Comparison of ENCODE assay signal across 22 cellular contexts in the genomic region with DNA sequence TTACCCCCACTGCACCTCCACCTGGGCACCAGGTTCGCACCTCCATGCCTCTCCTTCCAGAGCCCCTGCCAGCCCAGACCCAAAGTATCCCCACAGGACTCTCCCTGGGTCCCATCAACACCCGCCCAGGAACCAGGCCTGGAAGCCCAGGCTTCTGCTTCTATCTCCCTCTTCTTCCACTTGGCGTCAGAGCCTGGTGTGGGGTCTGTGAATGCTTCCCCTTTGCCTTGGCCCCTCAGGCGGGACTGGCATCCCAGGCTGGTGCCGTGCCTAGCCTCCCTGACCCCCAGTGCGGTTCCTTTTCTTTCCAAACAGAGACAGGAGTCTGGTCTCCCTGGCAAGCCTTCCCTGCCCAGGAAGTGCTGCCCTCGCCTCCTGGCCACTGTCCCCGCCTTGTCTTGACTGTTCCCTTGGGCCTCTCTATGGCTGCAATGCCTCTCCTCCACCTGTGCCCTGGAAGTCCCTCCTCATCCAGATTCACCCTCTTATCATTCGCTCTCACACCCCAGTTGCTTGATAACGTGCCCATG.
"Had no signal": no experiment of that assay in that cellular context is flagged by ENCODE, and none has a peak within 500 bp of the region (broad histone marks: within the 10 kb centered on the region; RNA-seq: fewer than 3 reads in every experiment).

No MANE protein-coding gene starts in this region.

- H2AFZ ChIP-seq: PC-9 had no signal

- H3K27me3 Mint-ChIP-seq: activated naive CD8-positive, alpha-beta T cell treated with anti-CD3 and anti-CD28 coated beads for 36 hours had no signal

- H3K27ac Mint-ChIP-seq: activated naive CD4-positive, alpha-beta T cell treated with anti-CD3 and anti-CD28 coated beads, Interleukin-2, amount 10 ng/mL, durations not matched to agents 7 days and 5 days; activated naive CD8-positive, alpha-beta T cell treated with anti-CD3 and anti-CD28 coated beads for 36 hours; activated T-helper 2 cell treated with anti-CD3 and anti-CD28 coated beads, Interferon-gamma antibody, Interleukin-2, Interleukin-4, amounts not matched to agents 10 μg/mL and 5 μg/mL and 100 μg/mL, durations not matched to agents 14 hours and 24 hours and 36 hours; IgD-negative memory B cell; T-helper 1 cell treated with Interleukin-12 subunit alpha and Interleukin-12 subunit beta and Interleukin-4 antibody, amounts not matched to agents 30 μg/mL and 1 μg/mL, for 36 hours; WTC11 had no signal

- H3K4me1 ChIP-seq: breast epithelium had no signal

- H3K9me3 Mint-ChIP-seq: activated naive CD4-positive, alpha-beta T cell treated with anti-CD3 and anti-CD28 coated beads, Interleukin-2, amount 10 ng/mL, durations not matched to agents 7 days and 5 days; activated naive CD8-positive, alpha-beta T cell treated with anti-CD3 and anti-CD28 coated beads for 36 hours; activated T-cell treated with anti-CD3 and anti-CD28 coated beads, Interleukin-2, amount 50 U/mL, for 4 hours; activated T-helper 2 cell treated with anti-CD3 and anti-CD28 coated beads, Interferon-gamma antibody, Interleukin-2, Interleukin-4, amounts not matched to agents 10 μg/mL and 5 μg/mL and 100 μg/mL, durations not matched to agents 14 hours and 24 hours and 36 hours; IgD-negative memory B cell; T-helper 1 cell treated with Interleukin-12 subunit alpha and Interleukin-12 subunit beta and Interleukin-4 antibody, amounts not matched to agents 30 μg/mL and 1 μg/mL, for 36 hours; WTC11 had no signal

- H3K27me3 ChIP-seq: breast epithelium had no signal

- H3K36me3 Mint-ChIP-seq: activated naive CD4-positive, alpha-beta T cell treated with anti-CD3 and anti-CD28 coated beads, Interleukin-2, amount 10 ng/mL, durations not matched to agents 7 days and 5 days; activated naive CD8-positive, alpha-beta T cell treated with anti-CD3 and anti-CD28 coated beads for 36 hours; IgD-negative memory B cell; WTC11 had no signal

- H3K9me3 ChIP-seq: breast epithelium had no signal

- H3K4me3 ChIP-seq: breast epithelium, PC-9 had no signal

- ATAC-seq: activated T-cell treated with anti-CD3 and anti-CD28 coated beads, Interleukin-2, amount 50 U/mL, for 4 hours; WTC11 had no signal

- DNase-seq: activated CD4-positive, alpha-beta T cell treated with anti-CD3 and anti-CD28 coated beads for 48 hours; activated CD4-positive, alpha-beta T cell treated with anti-CD3 and anti-CD28 coated beads, Interleukin-2, amount 50 U/mL, for 4 hours; activated CD4-positive, CD25-positive, alpha-beta regulatory T cell treated with anti-CD3 and anti-CD28 coated beads, Interleukin-2, amount 50 U/mL, for 72 hours; activated gamma-delta T cell treated with Interleukin-2 at 50 U/mL for 16 hours; activated naive CD4-positive, alpha-beta T cell treated with anti-CD3 and anti-CD28 coated beads, Interleukin-2, amount 10 ng/mL, durations not matched to agents 7 days and 5 days; activated naive CD8-positive, alpha-beta T cell treated with anti-CD3 and anti-CD28 coated beads for 36 hours; activated T-cell treated with anti-CD3 and anti-CD28 coated beads, Interleukin-2, amount 50 U/mL, for 4 hours; caudate nucleus; KG1; NCI-H1048; NCI-H146; NCI-H187 treated with DMSO at 0.1 percent for 48 hours; NCI-H2171; NCI-H2227 treated with DMSO at 0.1 percent for 48 hours; NCI-H526; PC-9; SHP77 treated with DMSO at 0.1 percent for 48 hours had no signal

- H3K4me3 Mint-ChIP-seq: activated naive CD4-positive, alpha-beta T cell treated with anti-CD3 and anti-CD28 coated beads, Interleukin-2, amount 10 ng/mL, durations not matched to agents 7 days and 5 days; activated naive CD8-positive, alpha-beta T cell treated with anti-CD3 and anti-CD28 coated beads for 36 hours; activated T-cell treated with anti-CD3 and anti-CD28 coated beads, Interleukin-2, amount 50 U/mL, for 4 hours; IgD-negative memory B cell; T-helper 1 cell treated with Interleukin-12 subunit alpha and Interleukin-12 subunit beta and Interleukin-4 antibody, amounts not matched to agents 30 μg/mL and 1 μg/mL, for 36 hours; WTC11 had no signal

- H3K36me3 ChIP-seq: breast epithelium had no signal
